1 cellular context compared by ENCODE assay signal in the genomic region with DNA sequence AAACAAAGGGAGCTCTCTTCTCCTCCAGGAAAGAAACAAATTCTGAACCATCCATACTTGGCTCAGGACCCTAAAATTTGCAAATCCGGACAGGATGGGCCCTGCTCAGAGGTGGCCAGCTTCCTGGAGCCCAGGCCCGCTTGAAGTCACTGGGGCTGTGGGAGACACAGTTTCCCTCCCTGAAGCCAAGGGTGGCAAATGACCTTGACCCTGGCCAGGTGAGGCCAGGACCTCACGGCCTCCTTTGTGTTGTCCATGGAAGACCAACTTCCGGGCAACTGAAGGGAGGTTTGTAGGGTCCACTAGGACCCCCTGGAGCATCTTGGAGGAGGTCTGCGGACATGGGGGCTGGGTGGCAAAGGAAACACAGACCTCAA.
TF ChIP-seq lines count a peak whose summit lies in the region.

No MANE protein-coding gene starts in this region.

TF ChIP-seq in IMR-90, 13 proteins besides CTCF, POLR2A, EP300 and RAD21:
- no peak for TF ChIP-seq CEBPB (IDR thresholded peaks at IDR 0.05; ENCODE audit: low read depth, low read length)
- no peak for TF ChIP-seq BHLHE40 (IDR thresholded peaks at IDR 0.05; ENCODE audit: low read depth, low read length)
- TF ChIP-seq MXI1 (IDR thresholded peaks at IDR 0.05; ENCODE audit: borderline replicate concordance, low read depth, low read length) = no peak
- TF ChIP-seq, protein P1, sequence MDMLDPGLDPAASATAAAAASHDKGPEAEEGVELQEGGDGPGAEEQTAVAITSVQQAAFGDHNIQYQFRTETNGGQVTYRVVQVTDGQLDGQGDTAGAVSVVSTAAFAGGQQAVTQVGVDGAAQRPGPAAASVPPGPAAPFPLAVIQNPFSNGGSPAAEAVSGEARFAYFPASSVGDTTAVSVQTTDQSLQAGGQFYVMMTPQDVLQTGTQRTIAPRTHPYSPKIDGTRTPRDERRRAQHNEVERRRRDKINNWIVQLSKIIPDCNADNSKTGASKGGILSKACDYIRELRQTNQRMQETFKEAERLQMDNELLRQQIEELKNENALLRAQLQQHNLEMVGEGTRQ (IDR thresholded peaks at IDR 0.05; ENCODE audit: low read depth, low read length) = no peak
- no peak for TF ChIP-seq NFE2L2 (IDR thresholded peaks at IDR 0.05; ENCODE audit: low read depth, low read length)
- TF ChIP-seq MAZ (IDR thresholded peaks at IDR 0.05; ENCODE audit: borderline replicate concordance, low read depth, low read length) = no peak
- TF ChIP-seq, protein P2, sequence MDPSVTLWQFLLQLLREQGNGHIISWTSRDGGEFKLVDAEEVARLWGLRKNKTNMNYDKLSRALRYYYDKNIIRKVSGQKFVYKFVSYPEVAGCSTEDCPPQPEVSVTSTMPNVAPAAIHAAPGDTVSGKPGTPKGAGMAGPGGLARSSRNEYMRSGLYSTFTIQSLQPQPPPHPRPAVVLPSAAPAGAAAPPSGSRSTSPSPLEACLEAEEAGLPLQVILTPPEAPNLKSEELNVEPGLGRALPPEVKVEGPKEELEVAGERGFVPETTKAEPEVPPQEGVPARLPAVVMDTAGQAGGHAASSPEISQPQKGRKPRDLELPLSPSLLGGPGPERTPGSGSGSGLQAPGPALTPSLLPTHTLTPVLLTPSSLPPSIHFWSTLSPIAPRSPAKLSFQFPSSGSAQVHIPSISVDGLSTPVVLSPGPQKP (IDR thresholded peaks at IDR 0.05; ENCODE audit: borderline replicate concordance, low read depth, low read length) = no peak
- no peak for TF ChIP-seq RFX5 (IDR thresholded peaks at IDR 0.05; ENCODE audit: low read depth, low read length)
- no peak for TF ChIP-seq MAFK (IDR thresholded peaks at IDR 0.05; ENCODE audit: low read depth, low read length)
- no peak for TF ChIP-seq FOS (IDR thresholded peaks at IDR 0.05; ENCODE audit: low read depth, low read length)
- TF ChIP-seq CHD1 (IDR thresholded peaks at IDR 0.05; ENCODE audit: low read depth, low read length) = no peak
- no peak for TF ChIP-seq SMC3 (IDR thresholded peaks at IDR 0.05; ENCODE audit: low read depth, low read length)
